Comparison of ENCODE assay signal across 9 cellular contexts in genomic region chr5:111755264-111755941, GRCh38. TPM values are rescaled to one million over a fixed set of nuclear protein-coding genes. Genes with fewer than 3 reads are reported as not detected.
DNase-seq lines count a peak whose midpoint lies in the region; ATAC-seq, FAIRE-seq and TF ChIP-seq lines count a peak whose summit lies in the region.
"Had no signal": no experiment of that assay in that cellular context is flagged by ENCODE, and none has a peak within 500 bp of the region (broad histone marks: within the 10 kb centered on the region; RNA-seq: fewer than 3 reads in every experiment).

No MANE protein-coding gene starts in this region.

- POLR2A ChIA-PET in AG04449 (lab: Yijun Ruan, JAX) (interaction anchor here (0.6 to 1.4 kb wide), 4 partner anchors 162 to 391 kb away, joined by 3 to 5 read pairs (median 4); no protein-coding TSS in a partner anchor), GM12878 (lab: Charles Lee) (no interaction called here)

- H3K9me3 ChIP-seq in GM12878 (replicated peaks; ENCODE audit: control insufficient read depth, insufficient read depth, low read length) (no peaks in the 10 kb centered on the region), mesodermal cell (ENCODE audit: control insufficient read depth, low read length) (no peaks in the 10 kb centered on the region)

- no peak for TF ChIP-seq RAD21 in GM12878 (IDR thresholded peaks at IDR 0.05; ENCODE audit: insufficient read depth, low read depth, low read length)

- WGBS in GM12878 (ENCODE audit: insufficient coverage, insufficient replicate concordance, low lambda C conversion rate, missing lambda C conversion rate): 69% methylated on average over 8 of the region's 8 CpGs
- 32 to 40% methylated on average over 1 to 5 of the region's 8 CpGs for WGBS in mesodermal cell (ENCODE audit: insufficient coverage in 2 of 2), 2 experiments

- BruUV-seq in GM12878 (replicated peaks; lab: Mats Ljungman, UMichigan): no TSS peak

- SMC1A ChIA-PET in GM12878 (lab: Charles Lee; ENCODE audit: uncharacterized antibody, unreplicated experiment): interaction anchor here (1.1 to 2.2 kb wide), 15 partner anchors 12 to 391 kb away, joined by 3 to 12 read pairs (median 5); no protein-coding TSS in a partner anchor

- no peak for DNase-seq in AG04449 (ENCODE audit: low read depth, low spot score)
- no peak for DNase-seq in HL-60 (ENCODE audit: low read depth in 1 of 2, low spot score in 1 of 2)
- no peak for DNase-seq in GM12878 (ENCODE audit: low read depth, low spot score)
- DNase-seq in NCI-H2196 treated with DMSO at 0.1 percent for 48 hours (lab: John Stamatoyannopoulos, UW; ENCODE audit: unreplicated experiment): no peak
- no peak for DNase-seq in posterior vena cava (ENCODE audit: low spot score)
- no peak for DNase-seq in UCSD-AML1 (lab: John Stamatoyannopoulos, UW; ENCODE audit: unreplicated experiment)
- no peak for DNase-seq in GM20000 (ENCODE audit: low spot score)
- DNase-seq: activated CD8-positive, alpha-beta memory T cell treated with anti-CD3 and anti-CD28 coated beads, Interleukin-2, amount 10 ng/mL, durations not matched to agents 7 days and 5 days had no signal

- TF ChIP-seq CTCF in AG04449 (IDR thresholded peaks at IDR 0.05; ENCODE audit: insufficient read depth, low read length, missing control alignments) (no peak), HL-60 (IDR thresholded peaks at IDR 0.05; ENCODE audit: insufficient read depth, low read length) (no peak), GM12878 (IDR thresholded peaks at IDR 0.05 in 2 of 3, conservative IDR thresholded peaks at IDR 0.05 in 1 of 3; ENCODE audit: control insufficient read depth in 2 of 3, extremely low read depth in 1 of 3, insufficient read depth in 1 of 3, low read depth in 3 of 3, low read length in 3 of 3) (no peak), GM20000 (IDR thresholded peaks at IDR 0.05; ENCODE audit: extremely low read depth, missing control alignments) (no peak)

- H3K4me3 ChIP-seq in AG04449 (ENCODE audit: low read depth, low read length) (peak overlapping the region; percentile 74), HL-60 (replicated peaks; ENCODE audit: insufficient read depth, low read length) (peak overlapping the region; percentile 51), GM12878 (peak overlapping the region; percentile 89), mesodermal cell (ENCODE audit: extremely low read depth, insufficient read depth, low read length, poor library complexity, severe bottlenecking) (peak overlapping the region; percentile 75)

- CTCF ChIA-PET in AG04449 (lab: Yijun Ruan, JAX): interaction anchor here (0.7 to 1.4 kb wide), 3 partner anchors 12 to 392 kb away, joined by 3 to 4 read pairs (median 4); no protein-coding TSS in a partner anchor
- CTCF ChIA-PET in GM12878 (lab: Yijun Ruan, JAX): interaction anchor here (0.8 to 4.0 kb wide), 7 partner anchors 10 to 391 kb away, joined by 3 to 18 read pairs (median 5); no protein-coding TSS in a partner anchor

- H3K27me3 ChIP-seq in HL-60 (ENCODE audit: insufficient read depth, poor library complexity, severe bottlenecking) (no peaks in the 10 kb centered on the region), GM12878 (replicated peaks in 1 of 2; ENCODE audit: control insufficient read depth in 2 of 2, insufficient read depth in 2 of 2, low read length in 1 of 2) (no peaks in the 10 kb centered on the region)

- H2AFZ ChIP-seq in GM12878 (ENCODE audit: control insufficient read depth, low read depth, low read length): no peak overlapping the region

- intact Hi-C loops in GM12878 (cut with micrococcal nuclease; ENCODE audit: unreplicated experiment) (loop anchor here (10.0 kb wide), 1 partner anchor 249 kb away; no protein-coding TSS in a partner anchor), posterior vena cava (cut with DNase I) (no loop called here)

- peaks cover 11% of the 10 kb centered on the region for H3K79me2 ChIP-seq in GM12878 (ENCODE audit: control insufficient read depth, insufficient read depth, low read length)

- H3K36me3 ChIP-seq in GM12878 (ENCODE audit: control insufficient read depth in 2 of 2, insufficient read depth in 2 of 2, low read length in 1 of 2) (no peaks in the 10 kb centered on the region), mesodermal cell (ENCODE audit: control insufficient read depth, insufficient read depth, low read length) (peaks cover 21% of the 10 kb centered on the region)

- no peak for TF ChIP-seq POLR2A in GM12878 (IDR thresholded peaks at IDR 0.05; ENCODE audit: low read depth, low read length)

- RAD21 ChIA-PET in GM12878 (lab: Charles Lee; ENCODE audit: unreplicated experiment): interaction anchor here (0.6 to 2.3 kb wide), 12 partner anchors 16 to 406 kb away, joined by 3 to 16 read pairs (median 3); no protein-coding TSS in a partner anchor

- no peak for TF ChIP-seq EP300 in GM12878 (IDR thresholded peaks at IDR 0.05; ENCODE audit: borderline replicate concordance in 1 of 2, control insufficient read depth in 1 of 2, low read depth in 2 of 2, low read length in 2 of 2)

- H3K27ac ChIP-seq in HL-60 (replicated peaks): peak overlapping the region; percentile 14; the same call in 1 of the 2 replicates
- 0 out of 2 replicates have a peak overlapping the region, but pooled peaks have one; percentile 24 for H3K27ac ChIP-seq in GM12878 (ENCODE audit: control insufficient read depth, insufficient read depth)
- H3K27ac ChIP-seq in mesodermal cell (ENCODE audit: low read depth, low read length, severe bottlenecking): peak overlapping the region; percentile 65

- peaks cover 9% of the 10 kb centered on the region; the same call in 1 of the 2 replicates for H3K4me1 ChIP-seq in GM12878 (ENCODE audit: control insufficient read depth, insufficient read depth, low read length)
- H3K4me1 ChIP-seq in mesodermal cell (ENCODE audit: control insufficient read depth, insufficient read depth, low read length, poor library complexity, severe bottlenecking): no peaks in the 10 kb centered on the region

- in situ Hi-C loops in GM12878 (cut with MboI): no loop called here

- FAIRE-seq in GM12878 (lab: Jason Lieb, UNC): peak; percentile 13

- no peak overlapping the region for H3K9ac ChIP-seq in GM12878 (ENCODE audit: control insufficient read depth, insufficient read depth, low read length)

- H3K4me2 ChIP-seq in GM12878 (ENCODE audit: control insufficient read depth, insufficient read depth): peak overlapping the region; percentile 80

- ATAC-seq in GM12878: no peak
- ATAC-seq: activated CD8-positive, alpha-beta memory T cell treated with anti-CD3 and anti-CD28 coated beads, Interleukin-2, amount 10 ng/mL, durations not matched to agents 7 days and 5 days had no signal

- no peaks in the 10 kb centered on the region for H4K20me1 ChIP-seq in GM12878 (ENCODE audit: control insufficient read depth, insufficient read depth)

TF ChIP-seq in GM12878, 131 proteins besides CTCF, POLR2A, EP300 and RAD21:
- no peak for TF ChIP-seq NFIC (IDR thresholded peaks at IDR 0.05; ENCODE audit: low read depth, low read length)
- TF ChIP-seq RUNX3 (IDR thresholded peaks at IDR 0.05; ENCODE audit: low read length): peak; percentile 54

RNA-seq across cellular contexts. Expression of gene NREP, which starts 1.6 kb away (rescaled TPM):
- 278 and 296 TPM in 2 replicates for total RNA-seq in GM12878 (2013; cell fraction: nucleolus; rRNA removed)
- total RNA-seq in GM12878 (2014; rRNA removed) (25.4 and 31.3 TPM in 2 replicates), GM12878 (2014; rRNA removed; fragmentation: Illumina TruSeq; extraction: Trizol) (33.4 and 34.4 TPM in 2 replicates), GM12878 (2021) (32.9 and 34.5 TPM in 2 replicates), posterior vena cava (10 to 100 TPM; 37.1 to 42.2 TPM)
- polyA plus RNA-seq in GM12878 (2011; ENCODE audit: low read depth): 20.6 TPM
- polyA plus RNA-seq in GM12878 (2011; rRNA removed) (117 and 138 TPM in 2 replicates), GM12878 (2014; fragmentation: Illumina TruSeq; extraction: Trizol) (59.7 and 76.3 TPM in 2 replicates), GM12878 (2014; fragmentation: Nextera tagmentation; extraction: Ambion mirVana) (10 to 100 TPM; 20.6 to 21.0 TPM), GM12878 (2014; rRNA removed) (30.9 and 32.6 TPM in 2 replicates), GM12878 (2016; fragmentation: Nextera tagmentation; extraction: Ambion mirVana) (10 to 100 TPM; 29.0 to 41.5 TPM)
- polyA plus RNA-seq in GM12878 (2011; cell fraction: cytosol; rRNA removed): 55.0 and 62.5 TPM in 2 replicates
- polyA plus RNA-seq in GM12878 (2011; cell fraction: nucleus; rRNA removed): 88.3 and 109 TPM in 2 replicates
- polyA plus RNA-seq in GM12878 (2012): 27.9 and 35.5 TPM in 2 replicates
- polyA minus RNA-seq in GM12878 (2011; rRNA and poly(A)+ RNA removed): 49.8 and 55.4 TPM in 2 replicates
- 16.6 and 19.8 TPM in 2 replicates for polyA minus RNA-seq in GM12878 (2011; cell fraction: cytosol; rRNA and poly(A)+ RNA removed)
- polyA minus RNA-seq in GM12878 (2011; cell fraction: nucleus; rRNA and poly(A)+ RNA removed): 131 and 133 TPM in 2 replicates
- polyA plus RNA-seq in mesodermal cell (2013, experiment 1 of 2): 232 TPM
- 217 TPM for polyA plus RNA-seq in mesodermal cell (2013, experiment 2 of 2)

Comparison
In these comparisons a context has a peak if more than half of its experiments do, and no peak if none do; other contexts are left out.
1. H3K27ac ChIP-seq: peak in every context shown above with its lines; median percentile 65 in mesodermal cell; 24 in GM12878; 14 in HL-60.